1 cellular context compared by ENCODE assay signal in the genomic region with DNA sequence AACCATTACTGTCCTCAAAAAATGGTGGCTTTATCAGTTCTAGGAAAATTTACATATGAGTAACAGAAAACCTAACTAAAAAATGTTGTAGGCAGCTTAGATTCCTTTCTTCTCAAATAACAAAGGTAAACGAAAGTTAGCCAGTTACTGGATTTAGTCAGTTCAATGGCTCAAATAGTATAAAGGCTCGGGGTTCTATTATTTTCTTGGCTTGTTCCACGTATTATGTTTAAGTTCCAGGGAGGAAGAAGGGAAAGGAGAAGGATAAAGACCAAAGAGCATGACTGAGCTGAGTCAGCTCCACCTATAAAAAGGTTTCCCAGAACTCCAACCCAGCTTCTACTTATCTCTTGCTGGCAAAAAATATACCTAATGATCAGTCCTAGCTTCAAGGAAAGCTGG.
TF ChIP-seq lines count a peak whose summit lies in the region.

No MANE protein-coding gene starts in this region.

TF ChIP-seq in K562, 482 proteins besides CTCF, POLR2A, EP300 and RAD21 (continued from another document and continues in another):
- TF ChIP-seq, protein P1, sequence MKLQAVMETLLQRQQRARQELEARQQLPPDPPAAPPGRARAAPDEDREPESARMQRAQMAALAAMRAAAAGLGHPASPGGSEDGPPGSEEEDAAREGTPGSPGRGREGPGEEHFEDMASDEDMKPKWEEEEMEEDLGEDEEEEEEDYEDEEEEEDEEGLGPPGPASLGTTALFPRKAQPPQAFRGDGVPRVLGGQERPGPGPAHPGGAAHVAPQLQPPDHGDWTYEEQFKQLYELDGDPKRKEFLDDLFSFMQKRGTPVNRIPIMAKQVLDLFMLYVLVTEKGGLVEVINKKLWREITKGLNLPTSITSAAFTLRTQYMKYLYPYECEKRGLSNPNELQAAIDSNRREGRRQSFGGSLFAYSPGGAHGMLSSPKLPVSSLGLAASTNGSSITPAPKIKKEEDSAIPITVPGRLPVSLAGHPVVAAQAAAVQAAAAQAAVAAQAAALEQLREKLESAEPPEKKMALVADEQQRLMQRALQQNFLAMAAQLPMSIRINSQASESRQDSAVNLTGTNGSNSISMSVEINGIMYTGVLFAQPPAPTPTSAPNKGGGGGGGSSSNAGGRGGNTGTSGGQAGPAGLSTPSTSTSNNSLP (IDR thresholded peaks at IDR 0.05; ENCODE audit: borderline replicate concordance, low read depth, low read length) = 0 out of 2 replicates have a peak, but pooled peaks have one; percentile 4
- TF ChIP-seq ARNT (IDR thresholded peaks at IDR 0.05) (no peak), LARP7 (IDR thresholded peaks at IDR 0.05) (no peak), ZNF316 (IDR thresholded peaks at IDR 0.05) (peak; percentile 82), CCNT2 (IDR thresholded peaks at IDR 0.05; ENCODE audit: borderline replicate concordance, extremely low read depth, insufficient read length, low read depth, low read length) (no peak), MAFF (IDR thresholded peaks at IDR 0.05; ENCODE audit: low read length) (peak; percentile 57; the same call in 1 of the 2 replicates), MECOM (CRISPR knock-in tag; IDR thresholded peaks at IDR 0.05) (no peak), MIER1 (IDR thresholded peaks at IDR 0.05; ENCODE audit: low read depth) (no peak), EP400 (IDR thresholded peaks at IDR 0.05) (no peak), FOXM1 (IDR thresholded peaks at IDR 0.05; ENCODE audit: low read depth) (peak; percentile 26; the same call in 1 of the 2 replicates), FOXM1 (CRISPR knock-in tag; IDR thresholded peaks at IDR 0.05; ENCODE audit: low read depth) (no peak), POLR2H (tag; IDR thresholded peaks at IDR 0.05; ENCODE audit: low read depth) (0 out of 2 replicates have a peak, but pooled peaks have one; percentile 35), NFE2 (IDR thresholded peaks at IDR 0.05; ENCODE audit: low read depth) (peak; percentile 61), STAT5A (IDR thresholded peaks at IDR 0.05; ENCODE audit: borderline replicate concordance, low read length) (peak; percentile 61), ZNF75A (CRISPR knock-in tag; IDR thresholded peaks at IDR 0.05) (no peak), PML (IDR thresholded peaks at IDR 0.05; ENCODE audit: low read length) (peak; percentile 24; the same call in 1 of the 2 replicates), ZEB2 (IDR thresholded peaks at IDR 0.05) (no peak; the same call in 1 of the 2 replicates), CHD1 (IDR thresholded peaks at IDR 0.05; ENCODE audit: low read length) (no peak), SOX6 (IDR thresholded peaks at IDR 0.05) (peak; percentile 25; the same call in 1 of the 2 replicates), C11orf30 (IDR thresholded peaks at IDR 0.05; ENCODE audit: low read depth) (peak; percentile 68), ZNF408 (CRISPR knock-in tag; IDR thresholded peaks at IDR 0.05; ENCODE audit: low read depth) (no peak), ARID2 (IDR thresholded peaks at IDR 0.05) (no peak), TBP (optimal IDR thresholded peaks at IDR 0.05; ENCODE audit: low read depth, low read length) (no peak), BCL6 (CRISPR knock-in tag; IDR thresholded peaks at IDR 0.05) (no peak), RB1 (IDR thresholded peaks at IDR 0.05; ENCODE audit: low read depth) (no peak), MEF2A (IDR thresholded peaks at IDR 0.05; ENCODE audit: control insufficient read depth, low read depth, low read length) (peak; percentile 48; the same call in 1 of the 2 replicates), DPF2 (IDR thresholded peaks at IDR 0.05) (peak; percentile 52; the same call in 1 of the 2 replicates), ILK (tag; IDR thresholded peaks at IDR 0.05; ENCODE audit: borderline replicate concordance, low read depth) (no peak), STAG1 (CRISPR knock-in tag; IDR thresholded peaks at IDR 0.05; ENCODE audit: borderline replicate concordance) (no peak), SMARCA4 (IDR thresholded peaks at IDR 0.05) (peak; percentile 62; the same call in 1 of the 2 replicates), ZNF766 (CRISPR knock-in tag; conservative IDR thresholded peaks at IDR 0.05) (0 out of 2 replicates have a peak, but pooled peaks have one; percentile 52), PRPF4 (IDR thresholded peaks at IDR 0.05; ENCODE audit: insufficient read depth, low read depth, low read length, poor library complexity, severe bottlenecking) (no peak), ARID1B (IDR thresholded peaks at IDR 0.05) (peak; percentile 68), COPS2 (conservative IDR thresholded peaks at IDR 0.05) (no peak)
- TF ChIP-seq, protein P2, sequence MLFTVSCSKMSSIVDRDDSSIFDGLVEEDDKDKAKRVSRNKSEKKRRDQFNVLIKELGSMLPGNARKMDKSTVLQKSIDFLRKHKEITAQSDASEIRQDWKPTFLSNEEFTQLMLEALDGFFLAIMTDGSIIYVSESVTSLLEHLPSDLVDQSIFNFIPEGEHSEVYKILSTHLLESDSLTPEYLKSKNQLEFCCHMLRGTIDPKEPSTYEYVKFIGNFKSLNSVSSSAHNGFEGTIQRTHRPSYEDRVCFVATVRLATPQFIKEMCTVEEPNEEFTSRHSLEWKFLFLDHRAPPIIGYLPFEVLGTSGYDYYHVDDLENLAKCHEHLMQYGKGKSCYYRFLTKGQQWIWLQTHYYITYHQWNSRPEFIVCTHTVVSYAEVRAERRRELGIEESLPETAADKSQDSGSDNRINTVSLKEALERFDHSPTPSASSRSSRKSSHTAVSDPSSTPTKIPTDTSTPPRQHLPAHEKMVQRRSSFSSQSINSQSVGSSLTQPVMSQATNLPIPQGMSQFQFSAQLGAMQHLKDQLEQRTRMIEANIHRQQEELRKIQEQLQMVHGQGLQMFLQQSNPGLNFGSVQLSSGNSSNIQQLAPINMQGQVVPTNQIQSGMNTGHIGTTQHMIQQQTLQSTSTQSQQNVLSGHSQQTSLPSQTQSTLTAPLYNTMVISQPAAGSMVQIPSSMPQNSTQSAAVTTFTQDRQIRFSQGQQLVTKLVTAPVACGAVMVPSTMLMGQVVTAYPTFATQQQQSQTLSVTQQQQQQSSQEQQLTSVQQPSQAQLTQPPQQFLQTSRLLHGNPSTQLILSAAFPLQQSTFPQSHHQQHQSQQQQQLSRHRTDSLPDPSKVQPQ (CRISPR knock-in tag; IDR thresholded peaks at IDR 0.05; ENCODE audit: borderline replicate concordance) = no peak
- TF ChIP-seq, protein P3, sequence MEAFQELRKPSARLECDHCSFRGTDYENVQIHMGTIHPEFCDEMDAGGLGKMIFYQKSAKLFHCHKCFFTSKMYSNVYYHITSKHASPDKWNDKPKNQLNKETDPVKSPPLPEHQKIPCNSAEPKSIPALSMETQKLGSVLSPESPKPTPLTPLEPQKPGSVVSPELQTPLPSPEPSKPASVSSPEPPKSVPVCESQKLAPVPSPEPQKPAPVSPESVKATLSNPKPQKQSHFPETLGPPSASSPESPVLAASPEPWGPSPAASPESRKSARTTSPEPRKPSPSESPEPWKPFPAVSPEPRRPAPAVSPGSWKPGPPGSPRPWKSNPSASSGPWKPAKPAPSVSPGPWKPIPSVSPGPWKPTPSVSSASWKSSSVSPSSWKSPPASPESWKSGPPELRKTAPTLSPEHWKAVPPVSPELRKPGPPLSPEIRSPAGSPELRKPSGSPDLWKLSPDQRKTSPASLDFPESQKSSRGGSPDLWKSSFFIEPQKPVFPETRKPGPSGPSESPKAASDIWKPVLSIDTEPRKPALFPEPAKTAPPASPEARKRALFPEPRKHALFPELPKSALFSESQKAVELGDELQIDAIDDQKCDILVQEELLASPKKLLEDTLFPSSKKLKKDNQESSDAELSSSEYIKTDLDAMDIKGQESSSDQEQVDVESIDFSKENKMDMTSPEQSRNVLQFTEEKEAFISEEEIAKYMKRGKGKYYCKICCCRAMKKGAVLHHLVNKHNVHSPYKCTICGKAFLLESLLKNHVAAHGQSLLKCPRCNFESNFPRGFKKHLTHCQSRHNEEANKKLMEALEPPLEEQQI (IDR thresholded peaks at IDR 0.05) = 0 out of 2 replicates have a peak, but pooled peaks have one; percentile 32
- TF ChIP-seq, protein P4, sequence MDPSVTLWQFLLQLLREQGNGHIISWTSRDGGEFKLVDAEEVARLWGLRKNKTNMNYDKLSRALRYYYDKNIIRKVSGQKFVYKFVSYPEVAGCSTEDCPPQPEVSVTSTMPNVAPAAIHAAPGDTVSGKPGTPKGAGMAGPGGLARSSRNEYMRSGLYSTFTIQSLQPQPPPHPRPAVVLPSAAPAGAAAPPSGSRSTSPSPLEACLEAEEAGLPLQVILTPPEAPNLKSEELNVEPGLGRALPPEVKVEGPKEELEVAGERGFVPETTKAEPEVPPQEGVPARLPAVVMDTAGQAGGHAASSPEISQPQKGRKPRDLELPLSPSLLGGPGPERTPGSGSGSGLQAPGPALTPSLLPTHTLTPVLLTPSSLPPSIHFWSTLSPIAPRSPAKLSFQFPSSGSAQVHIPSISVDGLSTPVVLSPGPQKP (CRISPR knock-in tag; IDR thresholded peaks at IDR 0.05) = no peak
- TF ChIP-seq, protein P5, sequence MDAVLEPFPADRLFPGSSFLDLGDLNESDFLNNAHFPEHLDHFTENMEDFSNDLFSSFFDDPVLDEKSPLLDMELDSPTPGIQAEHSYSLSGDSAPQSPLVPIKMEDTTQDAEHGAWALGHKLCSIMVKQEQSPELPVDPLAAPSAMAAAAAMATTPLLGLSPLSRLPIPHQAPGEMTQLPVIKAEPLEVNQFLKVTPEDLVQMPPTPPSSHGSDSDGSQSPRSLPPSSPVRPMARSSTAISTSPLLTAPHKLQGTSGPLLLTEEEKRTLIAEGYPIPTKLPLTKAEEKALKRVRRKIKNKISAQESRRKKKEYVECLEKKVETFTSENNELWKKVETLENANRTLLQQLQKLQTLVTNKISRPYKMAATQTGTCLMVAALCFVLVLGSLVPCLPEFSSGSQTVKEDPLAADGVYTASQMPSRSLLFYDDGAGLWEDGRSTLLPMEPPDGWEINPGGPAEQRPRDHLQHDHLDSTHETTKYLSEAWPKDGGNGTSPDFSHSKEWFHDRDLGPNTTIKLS (IDR thresholded peaks at IDR 0.05; ENCODE audit: borderline replicate concordance, low read depth) = no peak
- TF ChIP-seq, protein P6, sequence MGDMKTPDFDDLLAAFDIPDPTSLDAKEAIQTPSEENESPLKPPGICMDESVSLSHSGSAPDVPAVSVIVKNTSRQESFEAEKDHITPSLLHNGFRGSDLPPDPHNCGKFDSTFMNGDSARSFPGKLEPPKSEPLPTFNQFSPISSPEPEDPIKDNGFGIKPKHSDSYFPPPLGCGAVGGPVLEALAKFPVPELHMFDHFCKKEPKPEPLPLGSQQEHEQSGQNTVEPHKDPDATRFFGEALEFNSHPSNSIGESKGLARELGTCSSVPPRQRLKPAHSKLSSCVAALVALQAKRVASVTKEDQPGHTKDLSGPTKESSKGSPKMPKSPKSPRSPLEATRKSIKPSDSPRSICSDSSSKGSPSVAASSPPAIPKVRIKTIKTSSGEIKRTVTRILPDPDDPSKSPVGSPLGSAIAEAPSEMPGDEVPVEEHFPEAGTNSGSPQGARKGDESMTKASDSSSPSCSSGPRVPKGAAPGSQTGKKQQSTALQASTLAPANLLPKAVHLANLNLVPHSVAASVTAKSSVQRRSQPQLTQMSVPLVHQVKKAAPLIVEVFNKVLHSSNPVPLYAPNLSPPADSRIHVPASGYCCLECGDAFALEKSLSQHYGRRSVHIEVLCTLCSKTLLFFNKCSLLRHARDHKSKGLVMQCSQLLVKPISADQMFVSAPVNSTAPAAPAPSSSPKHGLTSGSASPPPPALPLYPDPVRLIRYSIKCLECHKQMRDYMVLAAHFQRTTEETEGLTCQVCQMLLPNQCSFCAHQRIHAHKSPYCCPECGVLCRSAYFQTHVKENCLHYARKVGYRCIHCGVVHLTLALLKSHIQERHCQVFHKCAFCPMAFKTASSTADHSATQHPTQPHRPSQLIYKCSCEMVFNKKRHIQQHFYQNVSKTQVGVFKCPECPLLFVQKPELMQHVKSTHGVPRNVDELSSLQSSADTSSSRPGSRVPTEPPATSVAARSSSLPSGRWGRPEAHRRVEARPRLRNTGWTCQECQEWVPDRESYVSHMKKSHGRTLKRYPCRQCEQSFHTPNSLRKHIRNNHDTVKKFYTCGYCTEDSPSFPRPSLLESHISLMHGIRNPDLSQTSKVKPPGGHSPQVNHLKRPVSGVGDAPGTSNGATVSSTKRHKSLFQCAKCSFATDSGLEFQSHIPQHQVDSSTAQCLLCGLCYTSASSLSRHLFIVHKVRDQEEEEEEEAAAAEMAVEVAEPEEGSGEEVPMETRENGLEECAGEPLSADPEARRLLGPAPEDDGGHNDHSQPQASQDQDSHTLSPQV (IDR thresholded peaks at IDR 0.05) = peak; percentile 65
- TF ChIP-seq, protein P7, sequence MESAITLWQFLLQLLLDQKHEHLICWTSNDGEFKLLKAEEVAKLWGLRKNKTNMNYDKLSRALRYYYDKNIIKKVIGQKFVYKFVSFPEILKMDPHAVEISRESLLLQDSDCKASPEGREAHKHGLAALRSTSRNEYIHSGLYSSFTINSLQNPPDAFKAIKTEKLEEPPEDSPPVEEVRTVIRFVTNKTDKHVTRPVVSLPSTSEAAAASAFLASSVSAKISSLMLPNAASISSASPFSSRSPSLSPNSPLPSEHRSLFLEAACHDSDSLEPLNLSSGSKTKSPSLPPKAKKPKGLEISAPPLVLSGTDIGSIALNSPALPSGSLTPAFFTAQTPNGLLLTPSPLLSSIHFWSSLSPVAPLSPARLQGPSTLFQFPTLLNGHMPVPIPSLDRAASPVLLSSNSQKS (CRISPR knock-in tag; IDR thresholded peaks at IDR 0.05) = no peak
- TF ChIP-seq, protein P8, sequence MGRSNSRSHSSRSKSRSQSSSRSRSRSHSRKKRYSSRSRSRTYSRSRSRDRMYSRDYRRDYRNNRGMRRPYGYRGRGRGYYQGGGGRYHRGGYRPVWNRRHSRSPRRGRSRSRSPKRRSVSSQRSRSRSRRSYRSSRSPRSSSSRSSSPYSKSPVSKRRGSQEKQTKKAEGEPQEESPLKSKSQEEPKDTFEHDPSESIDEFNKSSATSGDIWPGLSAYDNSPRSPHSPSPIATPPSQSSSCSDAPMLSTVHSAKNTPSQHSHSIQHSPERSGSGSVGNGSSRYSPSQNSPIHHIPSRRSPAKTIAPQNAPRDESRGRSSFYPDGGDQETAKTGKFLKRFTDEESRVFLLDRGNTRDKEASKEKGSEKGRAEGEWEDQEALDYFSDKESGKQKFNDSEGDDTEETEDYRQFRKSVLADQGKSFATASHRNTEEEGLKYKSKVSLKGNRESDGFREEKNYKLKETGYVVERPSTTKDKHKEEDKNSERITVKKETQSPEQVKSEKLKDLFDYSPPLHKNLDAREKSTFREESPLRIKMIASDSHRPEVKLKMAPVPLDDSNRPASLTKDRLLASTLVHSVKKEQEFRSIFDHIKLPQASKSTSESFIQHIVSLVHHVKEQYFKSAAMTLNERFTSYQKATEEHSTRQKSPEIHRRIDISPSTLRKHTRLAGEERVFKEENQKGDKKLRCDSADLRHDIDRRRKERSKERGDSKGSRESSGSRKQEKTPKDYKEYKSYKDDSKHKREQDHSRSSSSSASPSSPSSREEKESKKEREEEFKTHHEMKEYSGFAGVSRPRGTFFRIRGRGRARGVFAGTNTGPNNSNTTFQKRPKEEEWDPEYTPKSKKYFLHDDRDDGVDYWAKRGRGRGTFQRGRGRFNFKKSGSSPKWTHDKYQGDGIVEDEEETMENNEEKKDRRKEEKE (IDR thresholded peaks at IDR 0.05; ENCODE audit: borderline replicate concordance in 1 of 2, control insufficient read depth in 1 of 2, low read depth in 2 of 2, low read length in 1 of 2) = no peak
- TF ChIP-seq, protein P9, sequence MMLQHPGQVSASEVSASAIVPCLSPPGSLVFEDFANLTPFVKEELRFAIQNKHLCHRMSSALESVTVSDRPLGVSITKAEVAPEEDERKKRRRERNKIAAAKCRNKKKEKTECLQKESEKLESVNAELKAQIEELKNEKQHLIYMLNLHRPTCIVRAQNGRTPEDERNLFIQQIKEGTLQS (IDR thresholded peaks at IDR 0.05) = peak; percentile 36; the same call in 1 of the 2 replicates
- TF ChIP-seq, protein P9 (CRISPR knock-in tag; conservative IDR thresholded peaks at IDR 0.05) = no peak
